12 cellular contexts compared by ENCODE assay signal in genomic region chr11:121521145-121522042, GRCh38.
DNase-seq lines count a peak whose midpoint lies in the region; ATAC-seq and TF ChIP-seq lines count a peak whose summit lies in the region.
"Had no signal": no experiment of that assay in that cellular context is flagged by ENCODE, and none has a peak within 500 bp of the region (broad histone marks: within the 10 kb centered on the region; RNA-seq: fewer than 3 reads in every experiment).

No MANE protein-coding gene starts in this region.

- no peak overlapping the region for H3K4me3 ChIP-seq in CD8-positive, alpha-beta T cell (ENCODE audit: low read depth, low read length)
- no peak overlapping the region for H3K4me3 ChIP-seq in upper lobe of left lung
- H3K4me3 ChIP-seq in suprapubic skin = no peak overlapping the region
- H3K4me3 ChIP-seq: gastrocnemius medialis, right lobe of liver had no signal

- H3K36me3 ChIP-seq in CD8-positive, alpha-beta T cell (ENCODE audit: insufficient read depth, low read length) = peaks cover 60% of the 10 kb centered on the region
- H3K36me3 ChIP-seq in upper lobe of left lung (peaks cover 0 to 7% (median 3%) of the 10 kb centered on the region in 4 donors), suprapubic skin (no peaks in the 10 kb centered on the region)
- H3K36me3 ChIP-seq: gastrocnemius medialis had no signal

- H3K36me3 Mint-ChIP-seq in CD8-positive, alpha-beta T cell = peaks cover 91% of the 10 kb centered on the region
- H3K36me3 Mint-ChIP-seq in activated B cell treated with CpG ODN at 0.5 μM for 24 hours (ENCODE audit: low read depth) = peaks cover 79% of the 10 kb centered on the region

- no peak overlapping the region for H3K4me3 Mint-ChIP-seq in CD8-positive, alpha-beta T cell
- no peak overlapping the region for H3K4me3 Mint-ChIP-seq in activated B cell treated with CpG ODN at 0.5 μM for 24 hours
- H3K4me3 Mint-ChIP-seq: memory B cell had no signal

- intact Hi-C loops in CD8-positive, alpha-beta T cell (cut with DNase I, micrococcal nuclease) = no loop called here
- intact Hi-C loops in activated B cell treated with CpG ODN at 0.5 μM for 24 hours (cut with micrococcal nuclease) = no loop called here

- H3K9me3 ChIP-seq in CD8-positive, alpha-beta T cell (ENCODE audit: low read length) = no peaks in the 10 kb centered on the region
- H3K9me3 ChIP-seq in upper lobe of left lung (peaks cover 0 to 4% (median 0%) of the 10 kb centered on the region in 4 donors), suprapubic skin (peaks cover 15% of the 10 kb centered on the region)
- H3K9me3 ChIP-seq: right lobe of liver had no signal

- TF ChIP-seq CTCF in CD8-positive, alpha-beta T cell (IDR thresholded peaks at IDR 0.05) = no peak
- no peak for TF ChIP-seq CTCF in activated B cell treated with CpG ODN at 0.5 μM for 24 hours (IDR thresholded peaks at IDR 0.05)
- no peak for TF ChIP-seq CTCF in upper lobe of left lung (IDR thresholded peaks at IDR 0.05)
- no peak for TF ChIP-seq CTCF in suprapubic skin (IDR thresholded peaks at IDR 0.05)

- H3K27ac ChIP-seq in CD8-positive, alpha-beta T cell (ENCODE audit: low read depth, low read length) = no peak overlapping the region
- peak overlapping the region; percentile 50 for H3K27ac ChIP-seq in layer of hippocampus (ENCODE audit: low read depth, low read length)
- H3K27ac ChIP-seq in upper lobe of left lung = no peak overlapping the region
- H3K27ac ChIP-seq in suprapubic skin = no peak overlapping the region
- H3K27ac ChIP-seq: gastrocnemius medialis, right lobe of liver had no signal

- CTCF ChIA-PET in CD8-positive, alpha-beta T cell (lab: Charles Lee) = interaction anchor here (0.9 kb wide), 1 partner anchor 15 kb away, joined by 3 read pairs; no protein-coding TSS in a partner anchor
- CTCF ChIA-PET in activated B cell treated with CpG ODN at 0.5 μM for 24 hours (lab: Charles Lee) = interaction anchor here (1.6 kb wide), 1 partner anchor 70 kb away, joined by 3 read pairs; no protein-coding TSS in a partner anchor

- H3K4me1 Mint-ChIP-seq in CD8-positive, alpha-beta T cell (ENCODE audit: low read depth) = peaks cover 44% of the 10 kb centered on the region
- peaks cover 30% of the 10 kb centered on the region for H3K4me1 Mint-ChIP-seq in activated B cell treated with CpG ODN at 0.5 μM for 24 hours

- DNase-seq in CD8-positive, alpha-beta T cell = no peak
- no peak for DNase-seq in activated B cell treated with CpG ODN at 0.5 μM for 24 hours
- DNase-seq in upper lobe of left lung = no peak
- no peak for DNase-seq in suprapubic skin (ENCODE audit: low spot score in 2 of 2)
- DNase-seq: gastrocnemius medialis, NCI-H1092 treated with DMSO at 0.1 percent for 48 hours, right lobe of liver had no signal

- peak overlapping the region; percentile 88 for H3K27ac Mint-ChIP-seq in CD8-positive, alpha-beta T cell
- H3K27ac Mint-ChIP-seq in activated B cell treated with CpG ODN at 0.5 μM for 24 hours = peak overlapping the region; percentile 13
- H3K27ac Mint-ChIP-seq: memory B cell had no signal

- 81 to 92% methylated on average over 4 of the region's 4 CpGs for WGBS in upper lobe of left lung, 2 donors
- WGBS in suprapubic skin = 82% methylated on average over 4 of the region's 4 CpGs

- no peaks in the 10 kb centered on the region for H3K27me3 Mint-ChIP-seq in CD8-positive, alpha-beta T cell (ENCODE audit: low read depth)
- no peaks in the 10 kb centered on the region for H3K27me3 Mint-ChIP-seq in activated B cell treated with CpG ODN at 0.5 μM for 24 hours
- H3K27me3 Mint-ChIP-seq: memory B cell had no signal

- no peak for ATAC-seq in CD8-positive, alpha-beta T cell
- ATAC-seq in HG03064 (IDR thresholded peaks at IDR 0.05; ENCODE audit: low read depth, unreplicated experiment) = peak; percentile 50
- no peak for ATAC-seq in activated B cell treated with CpG ODN at 0.5 μM for 24 hours (ENCODE audit: low read depth)
- no peak for ATAC-seq in upper lobe of left lung (ENCODE audit: low FRiP score in 2 of 2)
- ATAC-seq in HG02852 (IDR thresholded peaks at IDR 0.05; ENCODE audit: unreplicated experiment) = no peak
- no peak for ATAC-seq in GM18498 (IDR thresholded peaks at IDR 0.05; ENCODE audit: unreplicated experiment)

- POLR2A ChIA-PET in CD8-positive, alpha-beta T cell (lab: Charles Lee) = interaction anchor here (0.8 kb wide), 1 partner anchor 22 kb away, joined by 3 read pairs; no protein-coding TSS in a partner anchor
- POLR2A ChIA-PET in activated B cell treated with CpG ODN at 0.5 μM for 24 hours (lab: Charles Lee) = no interaction called here

- H3K4me1 ChIP-seq in CD8-positive, alpha-beta T cell (ENCODE audit: insufficient read depth, low read length) = no peaks in the 10 kb centered on the region
- peaks cover 0 to 13% (median 5%) of the 10 kb centered on the region in 4 donors for H3K4me1 ChIP-seq in upper lobe of left lung
- H3K4me1 ChIP-seq in suprapubic skin = peaks cover 7% of the 10 kb centered on the region

- peaks cover 10% of the 10 kb centered on the region for H3K9me3 Mint-ChIP-seq in CD8-positive, alpha-beta T cell
- H3K9me3 Mint-ChIP-seq in activated B cell treated with CpG ODN at 0.5 μM for 24 hours = peaks cover 4% of the 10 kb centered on the region

- no peak for TF ChIP-seq EP300 in upper lobe of left lung (IDR thresholded peaks at IDR 0.05)
- TF ChIP-seq EP300 in suprapubic skin (IDR thresholded peaks at IDR 0.05) = no peak

- TF ChIP-seq POLR2A in upper lobe of left lung (IDR thresholded peaks at IDR 0.05) (no peak), suprapubic skin (IDR thresholded peaks at IDR 0.05) (no peak)

- H3K27me3 ChIP-seq in CD8-positive, alpha-beta T cell (ENCODE audit: insufficient read depth, low read length) = no peaks in the 10 kb centered on the region
- H3K27me3 ChIP-seq in layer of hippocampus (ENCODE audit: control insufficient read depth, insufficient read depth, low read length) (no peaks in the 10 kb centered on the region), upper lobe of left lung (no peaks in the 10 kb centered on the region), suprapubic skin (no peaks in the 10 kb centered on the region)
- H3K27me3 ChIP-seq: gastrocnemius medialis, right lobe of liver had no signal
